13 cellular contexts compared by ENCODE assay signal in the genomic region with DNA sequence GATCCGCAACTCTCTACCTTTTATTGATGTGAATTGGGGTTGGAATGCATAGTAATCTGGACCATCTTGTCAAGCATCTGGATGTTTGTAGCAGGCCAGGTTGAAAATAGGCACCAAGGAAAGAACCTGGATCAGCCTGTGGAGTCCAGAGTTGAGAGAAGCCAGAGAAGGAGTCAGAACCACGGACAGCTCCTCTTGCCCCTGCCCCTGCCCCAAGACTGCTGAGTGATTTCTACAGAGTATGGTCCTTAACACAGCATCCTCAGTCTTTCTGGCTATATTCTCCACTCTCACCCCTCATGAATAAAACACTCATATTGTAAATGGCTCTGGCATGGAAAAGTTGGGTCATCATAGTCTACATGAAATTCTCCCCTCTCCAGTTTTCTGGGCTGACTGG.
DNase-seq lines count a peak whose midpoint lies in the region; ATAC-seq, FAIRE-seq and TF ChIP-seq lines count a peak whose summit lies in the region.
"Had no signal": no experiment of that assay in that cellular context is flagged by ENCODE, and none has a peak within 500 bp of the region (broad histone marks: within the 10 kb centered on the region; RNA-seq: fewer than 3 reads in every experiment).

No MANE protein-coding gene starts in this region.

- CTCF ChIA-PET in A549 (lab: Yijun Ruan, JAX) = no interaction called here

- FAIRE-seq in A549 (lab: Jason Lieb, UNC) = no peak

- no peak overlapping the region for H3K4me2 ChIP-seq in A549

- DNase-seq in A549 (ENCODE audit: low read depth in 1 of 2, low spot score in 1 of 2) (no peak), ELR (ENCODE audit: low read depth) (peak; percentile 11), RKO (ENCODE audit: low spot score) (peak; percentile 23), fibroblast of the aortic adventitia (ENCODE audit: low read depth) (peak; percentile 3), midbrain (lab: John Stamatoyannopoulos, UW) (no peak), vagina (ENCODE audit: extremely low spot score in 2 of 2) (no peak), Right ventricle myocardium superior (no peak)
- DNase-seq: lower lobe of right lung, nucleus accumbens, spleen had no signal

- no peaks in the 10 kb centered on the region for H3K27me3 ChIP-seq in vagina
- H3K27me3 ChIP-seq: suprapubic skin had no signal

- H3K27ac ChIP-seq in A549 = no peak overlapping the region
- no peak overlapping the region for H3K27ac ChIP-seq in vagina
- H3K27ac ChIP-seq: lower lobe of right lung, spleen, suprapubic skin had no signal

- H3K4me3 ChIP-seq in A549 = no peak overlapping the region
- no peak overlapping the region for H3K4me3 ChIP-seq in fibroblast of the aortic adventitia (ENCODE audit: low read depth, low read length)
- no peak overlapping the region for H3K4me3 ChIP-seq in vagina
- H3K4me3 ChIP-seq: lower lobe of right lung, spleen, suprapubic skin had no signal

- no peak for TF ChIP-seq EP300 in A549 (IDR thresholded peaks at IDR 0.05)

- intact Hi-C loops in vagina (cut with DNase I) (no loop called here), Right ventricle myocardium superior (cut with DNase I) (no loop called here)

- WGBS in A549 (ENCODE audit: missing lambda C conversion rate) = 3% methylated on average over 2 of the region's 2 CpGs

- TF ChIP-seq POLR2A in A549 (IDR thresholded peaks at IDR 0.05; ENCODE audit: low read length) (no peak), vagina (IDR thresholded peaks at IDR 0.05) (no peak)

- H3K4me1 ChIP-seq in A549 = no peaks in the 10 kb centered on the region
- H3K4me1 ChIP-seq in vagina = no peaks in the 10 kb centered on the region
- H3K4me1 ChIP-seq: lower lobe of right lung, spleen, suprapubic skin had no signal

- no peaks in the 10 kb centered on the region for H3K36me3 ChIP-seq in vagina
- H3K36me3 ChIP-seq: lower lobe of right lung, spleen, suprapubic skin had no signal

- TF ChIP-seq CTCF in A549 (IDR thresholded peaks at IDR 0.05) = no peak
- TF ChIP-seq CTCF in fibroblast of the aortic adventitia (IDR thresholded peaks at IDR 0.05; ENCODE audit: insufficient read depth, low read length) = no peak
- TF ChIP-seq CTCF in vagina (IDR thresholded peaks at IDR 0.05) = no peak

- no peak for ATAC-seq in A549
- no peak for ATAC-seq in Right ventricle myocardium superior (ENCODE audit: poor library complexity)
- ATAC-seq in HG02840 (IDR thresholded peaks at IDR 0.05; ENCODE audit: low FRiP score, unreplicated experiment) = no peak
- ATAC-seq: lower lobe of right lung, Right ventricle myocardium inferior had no signal

- POLR2A ChIA-PET in A549 (lab: Yijun Ruan, JAX) = no interaction called here

- no peak for TF ChIP-seq RAD21 in A549 (conservative IDR thresholded peaks at IDR 0.05 in 1 of 2, IDR thresholded peaks at IDR 0.05 in 1 of 2)

- no peaks in the 10 kb centered on the region for H3K9me3 ChIP-seq in A549
- H3K9me3 ChIP-seq in vagina = no peaks in the 10 kb centered on the region
- H3K9me3 ChIP-seq: lower lobe of right lung, suprapubic skin had no signal

TF ChIP-seq in A549, 52 proteins besides CTCF, POLR2A, EP300 and RAD21:
- TF ChIP-seq HOXB5 (CRISPR knock-in tag; IDR thresholded peaks at IDR 0.05) = no peak
- TF ChIP-seq, protein P1, sequence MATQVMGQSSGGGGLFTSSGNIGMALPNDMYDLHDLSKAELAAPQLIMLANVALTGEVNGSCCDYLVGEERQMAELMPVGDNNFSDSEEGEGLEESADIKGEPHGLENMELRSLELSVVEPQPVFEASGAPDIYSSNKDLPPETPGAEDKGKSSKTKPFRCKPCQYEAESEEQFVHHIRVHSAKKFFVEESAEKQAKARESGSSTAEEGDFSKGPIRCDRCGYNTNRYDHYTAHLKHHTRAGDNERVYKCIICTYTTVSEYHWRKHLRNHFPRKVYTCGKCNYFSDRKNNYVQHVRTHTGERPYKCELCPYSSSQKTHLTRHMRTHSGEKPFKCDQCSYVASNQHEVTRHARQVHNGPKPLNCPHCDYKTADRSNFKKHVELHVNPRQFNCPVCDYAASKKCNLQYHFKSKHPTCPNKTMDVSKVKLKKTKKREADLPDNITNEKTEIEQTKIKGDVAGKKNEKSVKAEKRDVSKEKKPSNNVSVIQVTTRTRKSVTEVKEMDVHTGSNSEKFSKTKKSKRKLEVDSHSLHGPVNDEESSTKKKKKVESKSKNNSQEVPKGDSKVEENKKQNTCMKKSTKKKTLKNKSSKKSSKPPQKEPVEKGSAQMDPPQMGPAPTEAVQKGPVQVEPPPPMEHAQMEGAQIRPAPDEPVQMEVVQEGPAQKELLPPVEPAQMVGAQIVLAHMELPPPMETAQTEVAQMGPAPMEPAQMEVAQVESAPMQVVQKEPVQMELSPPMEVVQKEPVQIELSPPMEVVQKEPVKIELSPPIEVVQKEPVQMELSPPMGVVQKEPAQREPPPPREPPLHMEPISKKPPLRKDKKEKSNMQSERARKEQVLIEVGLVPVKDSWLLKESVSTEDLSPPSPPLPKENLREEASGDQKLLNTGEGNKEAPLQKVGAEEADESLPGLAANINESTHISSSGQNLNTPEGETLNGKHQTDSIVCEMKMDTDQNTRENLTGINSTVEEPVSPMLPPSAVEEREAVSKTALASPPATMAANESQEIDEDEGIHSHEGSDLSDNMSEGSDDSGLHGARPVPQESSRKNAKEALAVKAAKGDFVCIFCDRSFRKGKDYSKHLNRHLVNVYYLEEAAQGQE (IDR thresholded peaks at IDR 0.05) = peak; percentile 81

Comparison
In these comparisons a context has a peak if more than half of its experiments do, and no peak if none do; other contexts are left out.
1. DNase-seq: peak in ELR (single experiment), RKO (single experiment) and fibroblast of the aortic adventitia (single experiment); none in A549 (0 of 2), midbrain (single experiment), vagina (0 of 2) and Right ventricle myocardium superior (single experiment).